8 cellular contexts compared by ENCODE assay signal in genomic region chr15:60128000-60128376, GRCh38.
DNase-seq lines count a peak whose midpoint lies in the region; ATAC-seq, FAIRE-seq and TF ChIP-seq lines count a peak whose summit lies in the region.

No MANE protein-coding gene starts in this region.

- TF ChIP-seq CTCF in CD14-positive monocyte (IDR thresholded peaks at IDR 0.05) (no peak), OCI-LY3 (IDR thresholded peaks at IDR 0.05; ENCODE audit: low read depth, low read length) (no peak), endothelial cell (IDR thresholded peaks at IDR 0.05; ENCODE audit: unreplicated experiment) (no peak), neutrophil (IDR thresholded peaks at IDR 0.05) (no peak), D721Med (IDR thresholded peaks at IDR 0.05; ENCODE audit: insufficient read depth, missing control alignments) (no peak)

- no peak for FAIRE-seq in D721Med (lab: Jason Lieb, UNC)

- H3K4me2 ChIP-seq in OCI-LY3 (ENCODE audit: low read length) = peak overlapping the region; percentile 90

- no peaks in the 10 kb centered on the region for H3K9me3 Mint-ChIP-seq in CD14-positive monocyte
- no peaks in the 10 kb centered on the region for H3K9me3 Mint-ChIP-seq in endothelial cell (ENCODE audit: unreplicated experiment)

- H3K4me3 ChIP-seq in OCI-LY3 (ENCODE audit: low read length) (peak overlapping the region; percentile 69), neutrophil (ENCODE audit: low read depth in 1 of 2, low read length in 1 of 2) (peak overlapping the region; percentile 41 to 52)

- H2AFZ ChIP-seq in OCI-LY3 (ENCODE audit: low read depth, low read length) = no peak overlapping the region

- H3K27me3 Mint-ChIP-seq in CD14-positive monocyte (ENCODE audit: low read depth in 3 of 3) = peaks cover 5 to 7% (median 6%) of the 10 kb centered on the region in 3 donors
- H3K27me3 Mint-ChIP-seq in endothelial cell (ENCODE audit: unreplicated experiment) = no peaks in the 10 kb centered on the region

- H3K4me1 ChIP-seq in OCI-LY3 (ENCODE audit: low read length) (peaks cover 85% of the 10 kb centered on the region), neutrophil (ENCODE audit: control insufficient read depth in 1 of 2, insufficient read depth in 1 of 2, low read depth in 1 of 2, low read length in 1 of 2) (peaks cover 6 to 9% of the 10 kb centered on the region in 2 experiments)

- peak overlapping the region; percentile 87 to 95 for H3K4me3 Mint-ChIP-seq in CD14-positive monocyte
- H3K4me3 Mint-ChIP-seq in endothelial cell (ENCODE audit: unreplicated experiment) = peak overlapping the region; percentile 79

- no peaks in the 10 kb centered on the region for H4K20me1 ChIP-seq in OCI-LY3 (ENCODE audit: insufficient read depth, low read length)

- H3K4me1 Mint-ChIP-seq in CD14-positive monocyte = peaks cover 15% of the 10 kb centered on the region
- H3K4me1 Mint-ChIP-seq in endothelial cell (ENCODE audit: unreplicated experiment) = peaks cover 17% of the 10 kb centered on the region

- DNase-seq in CD14-positive monocyte (ENCODE audit: low spot score) (no peak), endothelial cell (ENCODE audit: low spot score) (no peak), NCI-H446 (lab: John Stamatoyannopoulos, UW) (no peak), D341Med (ENCODE audit: low spot score) (no peak), D721Med (ENCODE audit: insufficient read length, low spot score) (no peak)

- H3K27ac ChIP-seq in OCI-LY3 (ENCODE audit: low read length) = peak overlapping the region; percentile 96
- no peak overlapping the region for H3K27ac ChIP-seq in neutrophil

- no peaks in the 10 kb centered on the region for H3K79me2 ChIP-seq in OCI-LY3 (ENCODE audit: low read length)

- no peaks in the 10 kb centered on the region for H3K36me3 Mint-ChIP-seq in CD14-positive monocyte
- no peaks in the 10 kb centered on the region for H3K36me3 Mint-ChIP-seq in endothelial cell (ENCODE audit: low read depth, unreplicated experiment)

- H3K27ac Mint-ChIP-seq in CD14-positive monocyte (peak overlapping the region in 4 of 7 donors; percentile 73 to 91 (median 78)), endothelial cell (ENCODE audit: unreplicated experiment) (peak overlapping the region; percentile 8)

- H3K9ac ChIP-seq in OCI-LY3 (ENCODE audit: low read length) = peak overlapping the region; percentile 88

- H3K9me3 ChIP-seq in OCI-LY3 (ENCODE audit: insufficient read depth, low read length) = no peaks in the 10 kb centered on the region
- H3K9me3 ChIP-seq in neutrophil = no peaks in the 10 kb centered on the region

- ATAC-seq in HG03108 (IDR thresholded peaks at IDR 0.05; ENCODE audit: unreplicated experiment) = no peak

- H3K36me3 ChIP-seq in OCI-LY3 (replicated peaks; ENCODE audit: low read depth, low read length) = no peaks in the 10 kb centered on the region
- no peaks in the 10 kb centered on the region for H3K36me3 ChIP-seq in neutrophil

- intact Hi-C loops in CD14-positive monocyte (cut with micrococcal nuclease) = no loop called here

- no peaks in the 10 kb centered on the region for H3K27me3 ChIP-seq in OCI-LY3 (ENCODE audit: low read depth, low read length)
- peaks cover 31% of the 10 kb centered on the region for H3K27me3 ChIP-seq in neutrophil
